In the genomic region with DNA sequence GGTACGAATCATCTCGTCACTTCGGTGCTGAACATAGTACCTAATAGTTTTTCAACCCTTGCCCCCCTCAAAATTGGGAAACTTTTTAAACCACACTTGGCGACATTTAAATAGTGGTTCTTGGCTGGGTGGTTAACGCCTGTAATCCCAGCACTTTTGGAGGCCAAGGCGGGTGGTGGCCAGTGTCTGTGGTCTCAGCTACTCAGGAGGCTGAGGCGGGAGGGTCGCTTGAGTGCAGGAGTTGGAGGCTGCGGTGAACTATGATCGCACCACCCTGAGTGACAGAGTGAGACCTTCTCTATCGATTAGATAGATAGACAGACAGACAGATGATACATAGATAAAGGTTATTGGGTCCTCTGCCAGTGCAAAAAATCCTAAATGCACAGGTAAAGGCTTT, we compare ENCODE assay signal across 13 cellular contexts. TPM values are rescaled to one million over a fixed set of nuclear protein-coding genes. Genes with fewer than 3 reads are reported as not detected.
A peak's percentile ranks its signal among the peaks of the same experiment; 100 is the strongest.
DNase-seq lines count a peak whose midpoint lies in the region; ATAC-seq and TF ChIP-seq lines count a peak whose summit lies in the region.
"Had no signal": no experiment of that assay in that cellular context is flagged by ENCODE, and none has a peak within 500 bp of the region (broad histone marks: within the 10 kb centered on the region; RNA-seq: fewer than 3 reads in every experiment).

No MANE protein-coding gene starts in this region.

- H3K4me1 Mint-ChIP-seq in CD14-positive monocyte, result peaks cover 7% of the 10 kb centered on the region
- H3K4me1 Mint-ChIP-seq in activated naive CD4-positive, alpha-beta T cell treated with anti-CD3 and anti-CD28 coated beads for 36 hours (ENCODE audit: low read depth), result no peaks in the 10 kb centered on the region
- H3K4me1 Mint-ChIP-seq: activated CD4-positive, alpha-beta T cell treated with anti-CD3 and anti-CD28 coated beads, Interleukin-2, amount 10 ng/mL, durations not matched to agents 7 days and 5 days; CD8-positive, alpha-beta memory T cell had no signal

- no peak for TF ChIP-seq CTCF in CD14-positive monocyte (IDR thresholded peaks at IDR 0.05)
- TF ChIP-seq CTCF in ascending aorta (IDR thresholded peaks at IDR 0.05), result no peak
- no peak for TF ChIP-seq CTCF in retinal pigment epithelial cell (conservative IDR thresholded peaks at IDR 0.05; ENCODE audit: low read depth, low read length)

- H3K9me3 Mint-ChIP-seq in CD14-positive monocyte, result peaks cover 0 to 4% (median 0%) of the 10 kb centered on the region in 7 donors
- H3K9me3 Mint-ChIP-seq in activated naive CD4-positive, alpha-beta T cell treated with anti-CD3 and anti-CD28 coated beads for 36 hours, result peaks cover 8% of the 10 kb centered on the region

- DNase-seq in CD14-positive monocyte (ENCODE audit: low spot score) (no peak), ascending aorta (ENCODE audit: low spot score in 2 of 2) (no peak), retinal pigment epithelial cell (ENCODE audit: low read depth) (no peak), DMS114 treated with DMSO at 0.1 percent for 48 hours (lab: John Stamatoyannopoulos, UW; ENCODE audit: unreplicated experiment) (no peak)
- no peak for DNase-seq in activated naive CD4-positive, alpha-beta T cell treated with anti-CD3 and anti-CD28 coated beads for 36 hours
- DNase-seq: activated CD4-positive, alpha-beta T cell treated with anti-CD3 and anti-CD28 coated beads, Interleukin-2, amount 10 ng/mL, durations not matched to agents 7 days and 5 days; CD8-positive, alpha-beta memory T cell; NCI-H1417; RPMI8226; stimulated activated naive CD8-positive, alpha-beta T cell treated with anti-CD3 and anti-CD28 coated beads, Interleukin-15, Interleukin-2, amounts not matched to agents 100 U/mL and 50 U/mL, for 24 hours had no signal

- CTCF ChIA-PET in activated naive CD4-positive, alpha-beta T cell treated with anti-CD3 and anti-CD28 coated beads for 36 hours (lab: Charles Lee), result no interaction called here

- H3K9me3 ChIP-seq in ascending aorta (no peaks in the 10 kb centered on the region), iPS-18a (ENCODE audit: control insufficient read depth, low read depth, low read length) (no peaks in the 10 kb centered on the region)

- peak overlapping the region in 5 of 7 donors; percentile 54 to 85 (median 70) for H3K27ac Mint-ChIP-seq in CD14-positive monocyte
- H3K27ac Mint-ChIP-seq in activated naive CD4-positive, alpha-beta T cell treated with anti-CD3 and anti-CD28 coated beads for 36 hours, result no peak overlapping the region
- H3K27ac Mint-ChIP-seq: activated CD4-positive, alpha-beta T cell treated with anti-CD3 and anti-CD28 coated beads, Interleukin-2, amount 10 ng/mL, durations not matched to agents 7 days and 5 days; CD8-positive, alpha-beta memory T cell had no signal

- intact Hi-C loops in CD14-positive monocyte (cut with micrococcal nuclease), result loop anchor here (10.0 kb wide), 1 partner anchor 246 kb away; no protein-coding TSS in a partner anchor
- intact Hi-C loops in ascending aorta (cut with DNase I), result no loop called here
- intact Hi-C loops in activated naive CD4-positive, alpha-beta T cell treated with anti-CD3 and anti-CD28 coated beads for 36 hours (cut with micrococcal nuclease), result no loop called here

- H3K36me3 ChIP-seq in ascending aorta (no peaks in the 10 kb centered on the region), iPS-18a (ENCODE audit: control insufficient read depth, low read depth, low read length) (no peaks in the 10 kb centered on the region)

- H3K9ac ChIP-seq in iPS-18a (ENCODE audit: low read length), result no peak overlapping the region

- H3K4me3 ChIP-seq in ascending aorta (peak overlapping the region; percentile 72 to 79), iPS-18a (ENCODE audit: low read length) (peak overlapping the region; percentile 53), retinal pigment epithelial cell (ENCODE audit: low read length) (peak overlapping the region; percentile 66)

- H3K27me3 Mint-ChIP-seq in CD14-positive monocyte (ENCODE audit: low read depth in 3 of 3), result peaks cover 0 to 6% (median 2%) of the 10 kb centered on the region in 3 donors
- peaks cover 22% of the 10 kb centered on the region for H3K27me3 Mint-ChIP-seq in activated naive CD4-positive, alpha-beta T cell treated with anti-CD3 and anti-CD28 coated beads for 36 hours (ENCODE audit: low read depth)

- ATAC-seq in GM18907 (IDR thresholded peaks at IDR 0.05; ENCODE audit: unreplicated experiment) (no peak), HG02623 (IDR thresholded peaks at IDR 0.05; ENCODE audit: unreplicated experiment) (no peak)
- ATAC-seq: stimulated activated naive CD8-positive, alpha-beta T cell treated with anti-CD3 and anti-CD28 coated beads, Interleukin-15, Interleukin-2, amounts not matched to agents 100 U/mL and 50 U/mL, for 24 hours had no signal

- peak overlapping the region; percentile 82 to 91 for H3K4me3 Mint-ChIP-seq in CD14-positive monocyte
- no peak overlapping the region for H3K4me3 Mint-ChIP-seq in activated naive CD4-positive, alpha-beta T cell treated with anti-CD3 and anti-CD28 coated beads for 36 hours
- H3K4me3 Mint-ChIP-seq: activated CD4-positive, alpha-beta T cell treated with anti-CD3 and anti-CD28 coated beads, Interleukin-2, amount 10 ng/mL, durations not matched to agents 7 days and 5 days; CD8-positive, alpha-beta memory T cell had no signal

- H3K27ac ChIP-seq in ascending aorta, result peak overlapping the region; percentile 66 to 68
- H3K27ac ChIP-seq in iPS-18a (ENCODE audit: low read length), result no peak overlapping the region

- H3K36me3 Mint-ChIP-seq in CD14-positive monocyte, result peaks cover 7 to 10% of the 10 kb centered on the region in 2 donors
- H3K36me3 Mint-ChIP-seq in activated naive CD4-positive, alpha-beta T cell treated with anti-CD3 and anti-CD28 coated beads for 36 hours (ENCODE audit: low read depth), result no peaks in the 10 kb centered on the region
- H3K36me3 Mint-ChIP-seq: CD8-positive, alpha-beta memory T cell had no signal

- H3K27me3 ChIP-seq in ascending aorta (no peaks in the 10 kb centered on the region), iPS-18a (ENCODE audit: control insufficient read depth, insufficient read depth, low read length) (no peaks in the 10 kb centered on the region)

- H3K4me1 ChIP-seq in ascending aorta (no peaks in the 10 kb centered on the region), iPS-18a (ENCODE audit: control insufficient read depth, low read depth, low read length) (no peaks in the 10 kb centered on the region)

RNA-seq across cellular contexts. Expression of a gene that starts 55.5 kb away (rescaled TPM):
- polyA plus RNA-seq in CD14-positive monocyte, result under 1 TPM; 0.15 to 0.63 TPM
- 57.5 TPM for total RNA-seq in ascending aorta
- not detected for total RNA-seq in activated naive CD4-positive, alpha-beta T cell treated with anti-CD3 and anti-CD28 coated beads for 36 hours
- total RNA-seq: activated CD4-positive, alpha-beta T cell treated with anti-CD3 and anti-CD28 coated beads, Interleukin-2, amount 10 ng/mL, durations not matched to agents 7 days and 5 days had no signal
- polyA plus RNA-seq: CD8-positive, alpha-beta memory T cell had no signal

Comparison
In these comparisons a context has a peak if more than half of its experiments do, and no peak if none do; other contexts are left out.
1. RNA of a gene that starts 55.5 kb away (total RNA-seq): 57.5 TPM in ascending aorta (single experiment); not detected in activated naive CD4-positive, alpha-beta T cell treated with anti-CD3 and anti-CD28 coated beads for 36 hours; every median in the first group is over 10 times any median in the second.
2. intact Hi-C loops: an anchor here in CD14-positive monocyte (10.0 kb wide); none called in ascending aorta and activated naive CD4-positive, alpha-beta T cell treated with anti-CD3 and anti-CD28 coated beads for 36 hours.
3. Peak in every context shown above with its lines, with median percentiles within 50 percentile points of each other: H3K4me3 ChIP-seq.